14 cellular contexts compared by ENCODE assay signal in genomic region chr20:5095454-5095853, GRCh38.
"Had no signal": no experiment of that assay in that cellular context is flagged by ENCODE, and none has a peak within 500 bp of the region (broad histone marks: within the 10 kb centered on the region; RNA-seq: fewer than 3 reads in every experiment).

No MANE protein-coding gene starts in this region.

- H3K27me3 ChIP-seq: brain microvascular endothelial cell, foreskin keratinocyte, ovary, transverse colon had no signal

- H3K27ac ChIP-seq: brain microvascular endothelial cell, foreskin keratinocyte, ovary, transverse colon had no signal

- H3K4me3 Mint-ChIP-seq: activated naive CD8-positive, alpha-beta T cell; memory B cell had no signal

- H3K9me3 Mint-ChIP-seq: memory B cell had no signal

- H3K9me3 ChIP-seq: ovary, transverse colon had no signal

- H3K36me3 ChIP-seq: ovary had no signal

- H3K4me3 ChIP-seq: ovary, transverse colon had no signal

- DNase-seq: activated CD4-positive, alpha-beta T cell treated with anti-CD3 and anti-CD28 coated beads for 48 hours; activated effector memory CD4-positive, alpha-beta T cell treated with anti-CD3 and anti-CD28 coated beads, Interleukin-2, amount 50 U/mL, for 16 hours; activated T-cell treated with anti-CD3 and anti-CD28 coated beads for 4 hours; brain microvascular endothelial cell; effector memory CD4-positive, alpha-beta T cell; foreskin keratinocyte; left ventricle myocardium superior; ovary; stimulated activated CD4-positive, alpha-beta T cell treated with anti-CD3 and anti-CD28 coated beads, Interleukin-12 subunit alpha, Interleukin-12 subunit beta, amount 100 ng/mL, for 4 hours; stimulated activated CD4-positive, alpha-beta T cell treated with anti-CD3 and anti-CD28 coated beads, Interleukin-2, amount 100 ng/mL, for 24 hours; stimulated activated naive CD4-positive, alpha-beta T cell; transverse colon had no signal

- H3K27me3 Mint-ChIP-seq: activated naive CD8-positive, alpha-beta T cell; memory B cell had no signal

- H3K4me1 ChIP-seq: foreskin keratinocyte had no signal

- ATAC-seq: foreskin keratinocyte, left ventricle myocardium superior had no signal
